8 cellular contexts compared by ENCODE assay signal in the genomic region with DNA sequence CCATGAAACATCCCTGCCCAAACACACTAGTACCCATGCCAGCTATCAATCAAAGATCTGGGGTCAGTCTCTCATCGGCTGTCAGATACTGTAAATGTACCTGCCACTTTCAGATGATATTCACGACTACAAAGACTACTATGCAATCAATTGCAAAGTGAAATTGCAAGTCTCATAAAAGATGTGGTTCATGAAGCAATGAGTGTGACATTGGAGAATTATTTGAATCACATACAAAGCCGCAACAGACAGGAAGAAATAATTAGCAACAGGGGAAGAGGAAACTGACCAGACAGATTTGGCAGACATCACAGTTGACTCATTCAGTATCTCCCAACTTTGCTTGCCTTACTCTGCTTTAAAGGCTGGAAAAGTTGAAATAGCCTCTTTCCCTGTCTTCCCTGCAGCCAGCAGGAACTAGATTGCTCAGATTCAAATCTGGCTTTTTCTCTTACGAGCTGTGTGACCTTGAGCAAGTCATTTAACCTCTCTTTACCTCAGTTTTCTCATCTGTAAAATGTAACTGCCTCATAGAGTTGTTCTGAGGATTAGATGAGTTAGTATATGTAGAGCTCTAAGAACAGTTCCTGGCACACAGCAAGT.
DNase-seq lines count a peak whose midpoint lies in the region; ATAC-seq and TF ChIP-seq lines count a peak whose summit lies in the region.

No MANE protein-coding gene starts in this region.

- peak overlapping the region; percentile 33 for H3K27ac ChIP-seq in AG04450 (ENCODE audit: low read depth, low read length)
- no peak overlapping the region for H3K27ac ChIP-seq in substantia nigra (ENCODE audit: low read depth, low read length, poor library complexity, severe bottlenecking)

- no peak for TF ChIP-seq CTCF in AG04450 (IDR thresholded peaks at IDR 0.05; ENCODE audit: low read depth, low read length)
- no peak for TF ChIP-seq CTCF in choroid plexus epithelial cell (conservative IDR thresholded peaks at IDR 0.05; ENCODE audit: low read depth, low read length)

- no peaks in the 10 kb centered on the region for H3K9me3 ChIP-seq in AG04450 (ENCODE audit: control insufficient read depth, insufficient read depth, low read length)

- CTCF ChIA-PET in AG04450 (lab: Charles Lee): no interaction called here

- H3K27me3 ChIP-seq in AG04450 (ENCODE audit: control insufficient read depth, insufficient read depth, low read length): no peaks in the 10 kb centered on the region

- POLR2A ChIA-PET in AG04450 (lab: Yijun Ruan, JAX): no interaction called here

- no peak overlapping the region for H3K4me3 ChIP-seq in AG04450 (ENCODE audit: low read depth, low read length)
- no peak overlapping the region for H3K4me3 ChIP-seq in choroid plexus epithelial cell (ENCODE audit: low read depth, low read length)

- DNase-seq in AG04450 (ENCODE audit: low read depth, low spot score) (peak; percentile 80), LHCN-M2 (ENCODE audit: low read depth) (peak; percentile 94), choroid plexus epithelial cell (ENCODE audit: low read depth) (peak; percentile 96), stromal cell of bone marrow (ENCODE audit: low read depth) (peak; percentile 98), NCI-H524 (lab: John Stamatoyannopoulos, UW) (no peak), iPS-NIHi11 (ENCODE audit: low spot score) (no peak), substantia nigra (lab: John Stamatoyannopoulos, UW) (no peak)

- peak; percentile 40 for ATAC-seq in GM19468 (IDR thresholded peaks at IDR 0.05; ENCODE audit: extremely low read depth, unreplicated experiment)

Comparison
In these comparisons a context has a peak if more than half of its experiments do, and no peak if none do; other contexts are left out.
1. DNase-seq: peak in AG04450 (single experiment), LHCN-M2 (single experiment), choroid plexus epithelial cell (single experiment) and stromal cell of bone marrow (single experiment); none in NCI-H524 (0 of 2), iPS-NIHi11 (single experiment) and substantia nigra (0 of 49).